25 cellular contexts compared by ENCODE assay signal in the genomic region with DNA sequence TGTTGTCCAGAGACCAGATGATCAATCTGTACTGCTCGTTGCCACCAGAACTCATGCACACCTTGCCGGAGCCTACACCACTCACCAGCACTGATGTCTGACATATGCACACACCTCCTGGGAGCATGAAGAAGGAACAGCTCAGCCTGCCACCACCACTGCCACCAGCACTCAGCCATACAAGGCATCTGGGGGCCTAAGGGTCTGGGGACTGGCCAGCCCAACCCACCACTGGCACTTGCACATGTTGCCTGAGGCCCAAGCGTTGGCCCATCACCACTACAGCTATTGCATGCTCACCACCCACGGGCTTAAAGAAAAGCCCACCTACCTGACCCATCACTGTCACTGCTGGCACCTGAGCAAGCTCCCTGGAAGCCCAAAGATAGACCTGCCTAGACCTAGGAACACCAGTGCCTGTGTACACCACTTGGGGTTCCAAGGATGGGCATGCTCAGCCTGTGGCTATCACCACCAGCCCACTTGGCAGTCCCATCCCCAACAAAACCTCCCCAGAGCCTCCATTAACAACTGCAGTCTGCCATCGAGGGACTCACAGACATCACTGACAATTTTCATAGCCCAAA.
"Had no signal": no experiment of that assay in that cellular context is flagged by ENCODE, and none has a peak within 500 bp of the region (broad histone marks: within the 10 kb centered on the region; RNA-seq: fewer than 3 reads in every experiment).

No MANE protein-coding gene starts in this region.

- H3K27me3 ChIP-seq: esophagus squamous epithelium, left lung, right atrium auricular region, tibial nerve had no signal

- DNase-seq: effector memory CD8-positive, alpha-beta T cell; erythroblast; esophagus squamous epithelium; head of caudate nucleus; kidney; left cardiac atrium; mesenchymal stem cell; naive B cell; stimulated activated CD4-positive, alpha-beta T cell treated with anti-CD3 and anti-CD28 coated beads, Interleukin-4, amount 100 ng/mL, for 4 hours had no signal

- H3K27me3 Mint-ChIP-seq: central memory CD8-positive, alpha-beta T cell; effector memory CD8-positive, alpha-beta T cell; naive B cell; natural killer cell treated with Interleukin-12 subunit alpha and Interleukin-12 subunit beta and Interleukin-15 and Interleukin-18, amount 100 ng/mL, for 72 hours; stimulated activated memory B cell treated with anti-CD40 and anti-IgM and Interleukin-4, amounts not matched to agents 10 μg/mL and 1 μg/mL and 100 μg/mL, for 72 hours; stimulated activated naive CD8-positive, alpha-beta T cell treated with anti-CD3 and anti-CD28 coated beads, Interleukin-15, Interleukin-2, amounts not matched to agents 100 ng/mL and 50 ng/mL, for 24 hours had no signal

- H3K27ac ChIP-seq: coronary artery, esophagus squamous epithelium, left lung, parathyroid adenoma, prostate gland, right atrium auricular region, thoracic aorta, tibial nerve had no signal

- H3K9me3 ChIP-seq: esophagus squamous epithelium, mucosa of descending colon, prostate gland had no signal

- H3K79me2 ChIP-seq: parathyroid adenoma had no signal

- H3K4me3 ChIP-seq: coronary artery, esophagus squamous epithelium, left lung, mucosa of descending colon, prostate gland, right atrium auricular region, smooth muscle cell, thoracic aorta, tibial nerve had no signal

- H3K4me3 Mint-ChIP-seq: central memory CD8-positive, alpha-beta T cell; effector memory CD8-positive, alpha-beta T cell; mesothelial cell of epicardium; naive B cell; natural killer cell treated with Interleukin-12 subunit alpha and Interleukin-12 subunit beta and Interleukin-15 and Interleukin-18, amount 100 ng/mL, for 72 hours; neural crest cell; stimulated activated memory B cell treated with anti-CD40 and anti-IgM and Interleukin-4, amounts not matched to agents 10 μg/mL and 1 μg/mL and 100 μg/mL, for 72 hours; stimulated activated naive CD8-positive, alpha-beta T cell treated with anti-CD3 and anti-CD28 coated beads, Interleukin-15, Interleukin-2, amounts not matched to agents 100 ng/mL and 50 ng/mL, for 24 hours had no signal

- H3K4me1 Mint-ChIP-seq: central memory CD8-positive, alpha-beta T cell; naive B cell; neural crest cell; stimulated activated memory B cell treated with anti-CD40 and anti-IgM and Interleukin-4, amounts not matched to agents 10 μg/mL and 1 μg/mL and 100 μg/mL, for 72 hours had no signal

- H3K4me2 ChIP-seq: smooth muscle cell had no signal

- H3K36me3 ChIP-seq: esophagus squamous epithelium, left lung, prostate gland, right atrium auricular region, thoracic aorta, tibial nerve had no signal

- ATAC-seq: effector memory CD8-positive, alpha-beta T cell; left cardiac atrium; left lung; mucosa of descending colon; sciatic nerve; stimulated activated memory B cell treated with anti-CD40 and anti-IgM and Interleukin-4, amounts not matched to agents 10 μg/mL and 1 μg/mL and 100 μg/mL, for 72 hours had no signal

- H2AFZ ChIP-seq: parathyroid adenoma had no signal

- H3K4me1 ChIP-seq: esophagus squamous epithelium, left lung, parathyroid adenoma, prostate gland, right atrium auricular region, tibial nerve had no signal

- H3K9ac ChIP-seq: parathyroid adenoma had no signal

- H3K27ac Mint-ChIP-seq: effector memory CD8-positive, alpha-beta T cell; mesothelial cell of epicardium; naive B cell; natural killer cell treated with Interleukin-12 subunit alpha and Interleukin-12 subunit beta and Interleukin-15 and Interleukin-18, amount 100 ng/mL, for 72 hours; stimulated activated memory B cell treated with anti-CD40 and anti-IgM and Interleukin-4, amounts not matched to agents 10 μg/mL and 1 μg/mL and 100 μg/mL, for 72 hours; stimulated activated naive CD8-positive, alpha-beta T cell treated with anti-CD3 and anti-CD28 coated beads, Interleukin-15, Interleukin-2, amounts not matched to agents 100 ng/mL and 50 ng/mL, for 24 hours had no signal

- H3K36me3 Mint-ChIP-seq: naive B cell; stimulated activated memory B cell treated with anti-CD40 and anti-IgM and Interleukin-4, amounts not matched to agents 10 μg/mL and 1 μg/mL and 100 μg/mL, for 72 hours had no signal
